Comparison of ENCODE assay signal across 1 cellular context in genomic region chr13:71644579-71644978, GRCh38.
TF ChIP-seq lines count a peak whose summit lies in the region.

No MANE protein-coding gene starts in this region.

TF ChIP-seq in WTC11, 78 proteins besides CTCF, POLR2A, EP300 and RAD21 (continued from another document):
- TF ChIP-seq MAX (CRISPR knock-in tag; IDR thresholded peaks at IDR 0.05) (no peak), E2F1 (CRISPR knock-in tag; IDR thresholded peaks at IDR 0.05) (no peak)
